Comparison of ENCODE assay signal across 19 cellular contexts in the genomic region with DNA sequence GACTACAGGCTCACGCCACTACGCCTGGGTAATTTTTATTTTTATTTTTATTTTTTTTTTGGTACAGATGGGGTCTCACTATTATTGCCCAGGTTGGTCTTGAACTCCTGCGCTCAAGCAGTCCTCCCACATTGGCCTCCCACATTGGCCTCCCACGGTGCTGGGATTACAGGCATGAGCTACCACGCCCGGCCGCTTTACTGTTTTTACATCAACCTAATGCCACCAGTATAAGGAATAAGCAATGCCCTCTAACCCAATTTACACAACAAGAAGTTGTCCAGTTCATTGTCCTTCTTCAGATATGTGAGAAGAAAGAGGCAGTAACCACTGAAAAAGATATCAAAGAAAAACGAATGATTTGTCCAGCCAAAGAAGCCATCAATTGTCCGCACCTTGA. TPM values are rescaled to one million over a fixed set of nuclear protein-coding genes. Genes with fewer than 3 reads are reported as not detected.
A peak's percentile ranks its signal among the peaks of the same experiment; 100 is the strongest.
DNase-seq lines count a peak whose midpoint lies in the region; ATAC-seq, FAIRE-seq and TF ChIP-seq lines count a peak whose summit lies in the region.
"Had no signal": no experiment of that assay in that cellular context is flagged by ENCODE, and none has a peak within 500 bp of the region (broad histone marks: within the 10 kb centered on the region; RNA-seq: fewer than 3 reads in every experiment).

No MANE protein-coding gene starts in this region.

- ATAC-seq in GM12878 (no peak), Right ventricle myocardium inferior (no peak)
- no peak for ATAC-seq in activated T-helper 17 cell treated with anti-CD3 and anti-CD28 coated beads, Interleukin-2, amount 50 U/mL, for 72 hours (replicated peaks)
- ATAC-seq: CD8-positive, alpha-beta T cell had no signal

- H2AFZ ChIP-seq in GM12878 (ENCODE audit: control insufficient read depth, low read depth, low read length): no peak overlapping the region

- H3K27ac ChIP-seq in BLaER1 treated with 17β-estradiol and CSF1 and Interleukin-3, amounts not matched to agents 10 nM and 100 nM: peak overlapping the region; percentile 68 to 85 (median 79)
- H3K27ac ChIP-seq in GM12878 (ENCODE audit: control insufficient read depth, insufficient read depth): no peak overlapping the region
- peak overlapping the region; percentile 91 for H3K27ac ChIP-seq in neutrophil
- H3K27ac ChIP-seq in tibial artery: peak overlapping the region; percentile 49 to 65
- H3K27ac ChIP-seq: SJSA1 had no signal

- no peaks in the 10 kb centered on the region for H3K9me3 ChIP-seq in BLaER1 treated with 17β-estradiol and CSF1 and Interleukin-3, amounts not matched to agents 10 nM and 100 nM (replicated peaks in 1 of 11)
- H3K9me3 ChIP-seq in GM12878 (replicated peaks; ENCODE audit: control insufficient read depth, insufficient read depth, low read length): no peaks in the 10 kb centered on the region
- H3K9me3 ChIP-seq in neutrophil: no peaks in the 10 kb centered on the region
- H3K9me3 ChIP-seq in tibial artery: no peaks in the 10 kb centered on the region
- H3K9me3 ChIP-seq: SJSA1 had no signal

- H3K4me3 ChIP-seq in BLaER1 treated with 17β-estradiol and CSF1 and Interleukin-3, amounts not matched to agents 10 nM and 100 nM: peak overlapping the region in 6 of 10 experiments; percentile 5 to 31 (median 20); a peak in 4 of 20 replicates
- H3K4me3 ChIP-seq in GM12878: no peak overlapping the region
- H3K4me3 ChIP-seq in neutrophil (ENCODE audit: low read depth in 1 of 2, low read length in 1 of 2): no peak overlapping the region
- H3K4me3 ChIP-seq in tibial artery: no peak overlapping the region
- H3K4me3 ChIP-seq: K562, SJSA1 had no signal

- DNase-seq in GM12878 (ENCODE audit: low read depth, low spot score) (no peak), tibial artery (no peak), SW480 (ENCODE audit: low spot score) (no peak), Right ventricle myocardium inferior (ENCODE audit: missing footprints) (no peak)
- DNase-seq in NK-92 treated with Interleukin-12 subunit alpha and Interleukin-12 subunit beta, amount 100 ng/mL, for 24 hours (lab: John Stamatoyannopoulos, UW): no peak
- DNase-seq: Calu3; CD8-positive, alpha-beta T cell; EL; NCI-H1105; NCI-H187; NCI-H345; NCI-H524 treated with DMSO at 0.1 percent for 48 hours had no signal

- peaks cover 5 to 61% (median 28%) of the 10 kb centered on the region in 11 experiments; a peak in 17 of 22 replicates for H4K20me1 ChIP-seq in BLaER1 treated with 17β-estradiol and CSF1 and Interleukin-3, amounts not matched to agents 10 nM and 100 nM
- H4K20me1 ChIP-seq in GM12878 (ENCODE audit: control insufficient read depth, insufficient read depth): no peaks in the 10 kb centered on the region

- H3K27me3 ChIP-seq in BLaER1 treated with 17β-estradiol and CSF1 and Interleukin-3, amounts not matched to agents 10 nM and 100 nM: no peaks in the 10 kb centered on the region
- H3K27me3 ChIP-seq in GM12878 (replicated peaks in 1 of 2; ENCODE audit: control insufficient read depth in 2 of 2, insufficient read depth in 2 of 2, low read length in 1 of 2) (no peaks in the 10 kb centered on the region), neutrophil (no peaks in the 10 kb centered on the region), tibial artery (no peaks in the 10 kb centered on the region)
- H3K27me3 ChIP-seq: SJSA1 had no signal

- peaks cover 92 to 98% (median 95%) of the 10 kb centered on the region in 10 experiments for H3K4me1 ChIP-seq in BLaER1 treated with 17β-estradiol and CSF1 and Interleukin-3, amounts not matched to agents 10 nM and 100 nM
- H3K4me1 ChIP-seq in GM12878 (ENCODE audit: control insufficient read depth, insufficient read depth, low read length) (peaks cover 13% of the 10 kb centered on the region), neutrophil (ENCODE audit: control insufficient read depth in 1 of 2, insufficient read depth in 1 of 2, low read depth in 1 of 2, low read length in 1 of 2) (peaks cover 31 to 54% of the 10 kb centered on the region in 2 experiments), tibial artery (peaks cover 0 to 84% (median 39%) of the 10 kb centered on the region in 4 donors)
- H3K4me1 ChIP-seq: SJSA1 had no signal

- H3K27ac Mint-ChIP-seq in activated T-helper 17 cell treated with anti-CD3 and anti-CD28 coated beads, Interleukin-2, amount 50 U/mL, for 72 hours: no peak overlapping the region
- H3K27ac Mint-ChIP-seq: CD8-positive, alpha-beta T cell had no signal

- H3K9me3 Mint-ChIP-seq in activated T-helper 17 cell treated with anti-CD3 and anti-CD28 coated beads, Interleukin-2, amount 50 U/mL, for 72 hours: no peaks in the 10 kb centered on the region
- H3K9me3 Mint-ChIP-seq: CD8-positive, alpha-beta T cell had no signal

- H3K27me3 Mint-ChIP-seq in activated T-helper 17 cell treated with anti-CD3 and anti-CD28 coated beads, Interleukin-2, amount 50 U/mL, for 72 hours: no peaks in the 10 kb centered on the region
- H3K27me3 Mint-ChIP-seq: B cell had no signal

- CTCF ChIA-PET in GM12878 (lab: Yijun Ruan, JAX): interaction anchor here (1.0 to 3.1 kb wide), 4 partner anchors 9 to 81 kb away, joined by 3 to 19 read pairs (median 5); no protein-coding TSS in a partner anchor

- in situ Hi-C loops in GM12878 (cut with MboI): no loop called here

- intact Hi-C loops in GM12878 (cut with micrococcal nuclease; ENCODE audit: unreplicated experiment): loop anchor here (2.0 kb wide), 1 partner anchor 22 kb away; no protein-coding TSS in a partner anchor
- intact Hi-C loops in tibial artery (cut with DNase I; ENCODE audit: low total_unique reads): no loop called here
- intact Hi-C loops in Right ventricle myocardium inferior (cut with DNase I): no loop called here

- WGBS in GM12878 (ENCODE audit: insufficient coverage, insufficient replicate concordance, low lambda C conversion rate, missing lambda C conversion rate): 85% methylated on average over 9 of the region's 9 CpGs

- SMC1A ChIA-PET in GM12878 (lab: Charles Lee; ENCODE audit: uncharacterized antibody, unreplicated experiment): interaction anchor here (1.1 to 6.1 kb wide), 3 partner anchors 10 to 17 kb away, joined by 3 to 31 read pairs (median 12); no protein-coding TSS in a partner anchor

- TF ChIP-seq POLR2A in GM12878 (IDR thresholded peaks at IDR 0.05; ENCODE audit: low read depth, low read length): no peak

- peak overlapping the region; percentile 11 to 81 (median 60); a peak in 19 of 22 replicates for H3K9ac ChIP-seq in BLaER1 treated with 17β-estradiol and CSF1 and Interleukin-3, amounts not matched to agents 10 nM and 100 nM
- H3K9ac ChIP-seq in GM12878 (ENCODE audit: control insufficient read depth, insufficient read depth, low read length): no peak overlapping the region

- H3K79me2 ChIP-seq in GM12878 (ENCODE audit: control insufficient read depth, insufficient read depth, low read length): no peaks in the 10 kb centered on the region; the same call in none of the 2 replicates

- no peak for TF ChIP-seq EP300 in GM12878 (IDR thresholded peaks at IDR 0.05; ENCODE audit: borderline replicate concordance in 1 of 2, control insufficient read depth in 1 of 2, low read depth in 2 of 2, low read length in 2 of 2)

- no TSS peak for BruUV-seq in GM12878 (replicated peaks; lab: Mats Ljungman, UMichigan)

- H3K36me3 Mint-ChIP-seq in activated T-helper 17 cell treated with anti-CD3 and anti-CD28 coated beads, Interleukin-2, amount 50 U/mL, for 72 hours (ENCODE audit: low read depth): no peaks in the 10 kb centered on the region
- H3K36me3 Mint-ChIP-seq: CD8-positive, alpha-beta T cell had no signal

- peaks cover 0 to 65% (median 9%) of the 10 kb centered on the region in 11 experiments; a peak in 13 of 22 replicates for H3K36me3 ChIP-seq in BLaER1 treated with 17β-estradiol and CSF1 and Interleukin-3, amounts not matched to agents 10 nM and 100 nM
- H3K36me3 ChIP-seq in GM12878 (ENCODE audit: control insufficient read depth in 2 of 2, insufficient read depth in 2 of 2, low read length in 1 of 2): no peaks in the 10 kb centered on the region
- H3K36me3 ChIP-seq in neutrophil: no peaks in the 10 kb centered on the region
- no peaks in the 10 kb centered on the region for H3K36me3 ChIP-seq in tibial artery
- H3K36me3 ChIP-seq: SJSA1 had no signal

- no peak for TF ChIP-seq CTCF in GM12878 (IDR thresholded peaks at IDR 0.05 in 2 of 3, conservative IDR thresholded peaks at IDR 0.05 in 1 of 3; ENCODE audit: control insufficient read depth in 2 of 3, extremely low read depth in 1 of 3, insufficient read depth in 1 of 3, low read depth in 3 of 3, low read length in 3 of 3)
- TF ChIP-seq CTCF in neutrophil (IDR thresholded peaks at IDR 0.05): no peak
- no peak for TF ChIP-seq CTCF in tibial artery (IDR thresholded peaks at IDR 0.05)

- POLR2A ChIA-PET in GM12878 (lab: Charles Lee): interaction anchor here (0.5 to 1.2 kb wide), 4 partner anchors 10 to 118 kb away, joined by 3 to 6 read pairs (median 4); no protein-coding TSS in a partner anchor

- FAIRE-seq in GM12878 (lab: Jason Lieb, UNC): peak; percentile 61
- FAIRE-seq: H1, K562 had no signal

- H3K4me2 ChIP-seq in BLaER1 treated with 17β-estradiol and CSF1 and Interleukin-3, amounts not matched to agents 10 nM and 100 nM: peak overlapping the region; percentile 80 to 98 (median 89)
- no peak overlapping the region for H3K4me2 ChIP-seq in GM12878 (ENCODE audit: control insufficient read depth, insufficient read depth)

- H3K4me3 Mint-ChIP-seq in activated T-helper 17 cell treated with anti-CD3 and anti-CD28 coated beads, Interleukin-2, amount 50 U/mL, for 72 hours: no peak overlapping the region
- H3K4me3 Mint-ChIP-seq: CD8-positive, alpha-beta T cell had no signal

- TF ChIP-seq RAD21 in GM12878 (IDR thresholded peaks at IDR 0.05; ENCODE audit: insufficient read depth, low read depth, low read length): no peak

- no peaks in the 10 kb centered on the region for H3K4me1 Mint-ChIP-seq in activated T-helper 17 cell treated with anti-CD3 and anti-CD28 coated beads, Interleukin-2, amount 50 U/mL, for 72 hours

- RAD21 ChIA-PET in GM12878 (lab: Charles Lee; ENCODE audit: unreplicated experiment): interaction anchor here (1.6 to 4.7 kb wide), 2 partner anchors 11 to 82 kb away, joined by 6 to 24 read pairs; no protein-coding TSS in a partner anchor

RNA-seq across cellular contexts. Expression of gene RAB20, which starts 24.4 kb away (rescaled TPM):
- total RNA-seq in GM12878 (2013; cell fraction: nucleolus; rRNA removed): 24.9 and 25.2 TPM in 2 replicates
- total RNA-seq in GM12878 (2014; rRNA removed) (14.6 and 18.2 TPM in 2 replicates), GM12878 (2014; rRNA removed; fragmentation: Illumina TruSeq; extraction: Trizol) (7.8 and 8.7 TPM in 2 replicates), GM12878 (2021) (13.1 and 13.6 TPM in 2 replicates), Right ventricle myocardium inferior (10.5 TPM)
- 12.5 TPM for polyA plus RNA-seq in GM12878 (2011; ENCODE audit: low read depth)
- polyA plus RNA-seq in GM12878 (2011; rRNA removed) (24.8 and 33.1 TPM in 2 replicates), GM12878 (2014; fragmentation: Illumina TruSeq; extraction: Trizol) (5.0 and 7.2 TPM in 2 replicates), GM12878 (2014; fragmentation: Nextera tagmentation; extraction: Ambion mirVana) (1 to 10 TPM in 1 of 2 experiments, under 1 TPM in 1; 0.48 to 2.1 TPM), GM12878 (2014; rRNA removed) (14.7 and 14.8 TPM in 2 replicates), GM12878 (2016; fragmentation: Nextera tagmentation; extraction: Ambion mirVana) (10 to 100 TPM in 1 of 2 experiments, 1 to 10 TPM in 1; 8.4 to 10.6 TPM)
- polyA plus RNA-seq in GM12878 (2011; cell fraction: cytosol; rRNA removed): 39.6 and 42.9 TPM in 2 replicates
- 20.8 and 21.8 TPM in 2 replicates for polyA plus RNA-seq in GM12878 (2011; cell fraction: nucleus; rRNA removed)
- polyA plus RNA-seq in GM12878 (2012): 19.4 and 23.2 TPM in 2 replicates
- 17.3 and 23.7 TPM in 2 replicates for polyA minus RNA-seq in GM12878 (2011; rRNA and poly(A)+ RNA removed)
- polyA minus RNA-seq in GM12878 (2011; cell fraction: cytosol; rRNA and poly(A)+ RNA removed): 8.3 and 8.4 TPM in 2 replicates
- 5.3 and 8.8 TPM in 2 replicates for polyA minus RNA-seq in GM12878 (2011; cell fraction: nucleus; rRNA and poly(A)+ RNA removed)
- 1 to 10 TPM; 2.4 to 3.7 TPM for total RNA-seq in activated T-helper 17 cell treated with anti-CD3 and anti-CD28 coated beads, Interleukin-2, amount 50 U/mL, for 72 hours

Comparison
In these comparisons a context has a peak if more than half of its experiments do, and no peak if none do; other contexts are left out.
1. H3K4me3 ChIP-seq: peak in BLaER1 treated with 17β-estradiol and CSF1 and Interleukin-3, amounts not matched to agents 10 nM and 100 nM (6 of 10); none in GM12878 (single experiment), neutrophil (0 of 2) and tibial artery (0 of 2).